ENCODE assay signal across 10 cellular contexts in the genomic region with DNA sequence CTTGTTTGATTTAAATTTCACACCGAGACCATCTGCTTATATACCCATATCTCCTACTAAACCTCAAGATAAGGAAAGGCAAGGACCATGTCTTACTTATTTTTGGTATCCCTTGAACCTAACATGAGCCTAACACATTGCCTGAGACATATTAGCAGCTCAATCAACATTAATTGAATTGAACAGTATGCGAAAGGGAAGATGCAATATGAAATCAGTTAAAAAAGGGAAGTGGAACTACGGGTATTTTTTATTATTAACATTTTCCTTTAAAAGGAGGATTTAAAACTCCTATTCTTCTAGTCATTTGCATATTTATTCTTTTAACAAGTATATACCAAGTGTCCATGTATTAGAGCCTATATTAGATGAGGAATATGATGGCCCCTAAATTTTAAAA.
DNase-seq lines count a peak whose midpoint lies in the region; ATAC-seq, FAIRE-seq and TF ChIP-seq lines count a peak whose summit lies in the region.
"Had no signal": no experiment of that assay in that cellular context is flagged by ENCODE, and none has a peak within 500 bp of the region (broad histone marks: within the 10 kb centered on the region; RNA-seq: fewer than 3 reads in every experiment).

No MANE protein-coding gene starts in this region.

- ATAC-seq in GM19468 (IDR thresholded peaks at IDR 0.05; ENCODE audit: extremely low read depth, unreplicated experiment): peak; percentile 1
- peak; percentile 19 for ATAC-seq in HG03066 (IDR thresholded peaks at IDR 0.05; ENCODE audit: low read depth, unreplicated experiment)

- no peak for TF ChIP-seq CTCF in DOHH2 (IDR thresholded peaks at IDR 0.05; ENCODE audit: low read depth, low read length, poor library complexity, severe bottlenecking)
- no peak for TF ChIP-seq CTCF in OCI-LY7 (conservative IDR thresholded peaks at IDR 0.05; ENCODE audit: low read length)
- no peak for TF ChIP-seq CTCF in kidney (IDR thresholded peaks at IDR 0.05; ENCODE audit: borderline replicate concordance, extremely low read depth, insufficient read depth)

- H3K36me3 ChIP-seq in DOHH2 (ENCODE audit: control insufficient read depth, low read length) (peaks cover 63% of the 10 kb centered on the region), OCI-LY7 (ENCODE audit: insufficient read depth, low read length) (peaks cover 55% of the 10 kb centered on the region), kidney (ENCODE audit: control insufficient read depth in 1 of 2, insufficient read depth in 2 of 2, low read length in 2 of 2) (no peaks in the 10 kb centered on the region)
- H3K36me3 ChIP-seq: sigmoid colon had no signal

- DNase-seq in OCI-LY7 (ENCODE audit: low spot score) (peak; percentile 67), kidney (no peak), activated T-cell treated with anti-CD3 and anti-CD28 coated beads for 4 hours (no peak), NCI-H146 (lab: John Stamatoyannopoulos, UW) (no peak), KG1 (lab: John Stamatoyannopoulos, UW) (no peak)
- DNase-seq: NCI-H526, sigmoid colon had no signal

- no peak for FAIRE-seq in kidney (lab: Jason Lieb, UNC)

- peaks cover 38% of the 10 kb centered on the region for H3F3A ChIP-seq in DOHH2 (ENCODE audit: control insufficient read depth, insufficient read depth)

- peak overlapping the region; percentile 69 for H3K4me3 ChIP-seq in DOHH2 (ENCODE audit: low read length)
- H3K4me3 ChIP-seq in OCI-LY7 (ENCODE audit: low read depth, low read length, poor library complexity, severe bottlenecking): peak overlapping the region; percentile 48
- H3K4me3 ChIP-seq in kidney (ENCODE audit: low read length in 2 of 2): no peak overlapping the region
- H3K4me3 ChIP-seq: sigmoid colon had no signal

- H3K4me1 ChIP-seq in DOHH2 (ENCODE audit: control insufficient read depth, low read length) (peaks cover 99% of the 10 kb centered on the region), OCI-LY7 (ENCODE audit: insufficient read depth, low read length, poor library complexity, severe bottlenecking) (peaks cover 90% of the 10 kb centered on the region), kidney (ENCODE audit: control insufficient read depth in 1 of 2, insufficient read depth in 1 of 2, low read depth in 1 of 2, low read length in 2 of 2) (no peaks in the 10 kb centered on the region)

- TSS peak; percentile 24 for BruUV-seq in OCI-LY7 (replicated peaks; lab: Mats Ljungman, UMichigan)

- H3K27me3 ChIP-seq in DOHH2 (ENCODE audit: control insufficient read depth, low read length): no peaks in the 10 kb centered on the region
- H3K27me3 ChIP-seq: sigmoid colon had no signal

- H3K9me2 ChIP-seq in DOHH2 (replicated peaks; ENCODE audit: control insufficient read depth, low read length) (no peaks in the 10 kb centered on the region), OCI-LY7 (ENCODE audit: insufficient read depth, low read length) (no peaks in the 10 kb centered on the region)

- no peaks in the 10 kb centered on the region for H4K20me1 ChIP-seq in DOHH2 (ENCODE audit: control insufficient read depth, insufficient read depth, low read depth, low read length)
- H4K20me1 ChIP-seq in OCI-LY7 (ENCODE audit: insufficient read depth, low read length): no peaks in the 10 kb centered on the region

- intact Hi-C loops in OCI-LY7 (cut with micrococcal nuclease; ENCODE audit: unreplicated experiment): loop anchor here (10.0 kb wide), 1 partner anchor 1040 kb away; no protein-coding TSS in a partner anchor
- intact Hi-C loops in kidney (cut with DNase I): no loop called here

- peaks cover 75% of the 10 kb centered on the region for H3K79me2 ChIP-seq in DOHH2 (ENCODE audit: control insufficient read depth, low read length)
- H3K79me2 ChIP-seq in OCI-LY7 (ENCODE audit: insufficient read depth, low read depth, low read length): peaks cover 53% of the 10 kb centered on the region; the same call in 1 of the 2 replicates

- POLR2A ChIA-PET in OCI-LY7 (lab: Charles Lee): interaction anchor here (0.7 to 8.9 kb wide), 16 partner anchors 10 to 196 kb away, joined by 3 to 159 read pairs (median 9); no protein-coding TSS in a partner anchor

- no peak overlapping the region for H3K9ac ChIP-seq in kidney (ENCODE audit: low read length in 2 of 2)

- H2AFZ ChIP-seq in OCI-LY7 (ENCODE audit: low read length): no peak overlapping the region; the same call in 1 of the 2 replicates

- H3K4me2 ChIP-seq in DOHH2 (ENCODE audit: low read length) (peak overlapping the region; percentile 74), OCI-LY7 (ENCODE audit: low read length) (peak overlapping the region; percentile 72)

- CTCF ChIA-PET in OCI-LY7 (lab: Charles Lee; ENCODE audit: unreplicated experiment): interaction anchor here (1.1 to 2.7 kb wide), 2 partner anchors 72 to 194 kb away, joined by 3 to 10 read pairs; no protein-coding TSS in a partner anchor

- peak overlapping the region; percentile 98 for H3K27ac ChIP-seq in DOHH2 (ENCODE audit: low read depth, low read length)
- H3K27ac ChIP-seq in OCI-LY7 (ENCODE audit: low read depth, low read length, poor library complexity, severe bottlenecking): peak overlapping the region; percentile 99
- no peak overlapping the region for H3K27ac ChIP-seq in kidney (ENCODE audit: low read depth in 2 of 2, low read length in 2 of 2)
- H3K27ac ChIP-seq: sigmoid colon had no signal

- H3K9me3 ChIP-seq in DOHH2 (ENCODE audit: control insufficient read depth, insufficient read depth, low read length): no peaks in the 10 kb centered on the region
- peaks cover 15% of the 10 kb centered on the region; the same call in 1 of the 2 replicates for H3K9me3 ChIP-seq in OCI-LY7 (ENCODE audit: low read length)
- no peaks in the 10 kb centered on the region for H3K9me3 ChIP-seq in kidney (ENCODE audit: control insufficient read depth in 1 of 2, low read length in 2 of 2)
- H3K9me3 ChIP-seq: sigmoid colon had no signal

Comparison
In these comparisons a context has a peak if more than half of its experiments do, and no peak if none do; other contexts are left out.
1. H3K27ac ChIP-seq: peak in DOHH2 (single experiment) and OCI-LY7 (single experiment); none in kidney (0 of 2).
2. H3K4me3 ChIP-seq: peak in DOHH2 (single experiment) and OCI-LY7 (single experiment); none in kidney (0 of 2).